3 cellular contexts compared by ENCODE assay signal in genomic region chr2:131207839-131208238, GRCh38. TPM values are rescaled to one million over a fixed set of nuclear protein-coding genes. Genes with fewer than 3 reads are reported as not detected.
"Had no signal": no experiment of that assay in that cellular context is flagged by ENCODE, and none has a peak within 500 bp of the region (broad histone marks: within the 10 kb centered on the region; RNA-seq: fewer than 3 reads in every experiment).

No MANE protein-coding gene starts in this region.

RNA-seq across cellular contexts. Expression of gene POTEE, which starts 1.5 kb away (rescaled TPM):
- total RNA-seq: PC-3, Peyer's patch, Right ventricle myocardium superior had no signal
